16 cellular contexts compared by ENCODE assay signal in genomic region chr1:226700861-226701260, GRCh38. TPM values are rescaled to one million over a fixed set of nuclear protein-coding genes. Genes with fewer than 3 reads are reported as not detected.
DNase-seq lines count a peak whose midpoint lies in the region; ATAC-seq, FAIRE-seq and TF ChIP-seq lines count a peak whose summit lies in the region.
"Had no signal": no experiment of that assay in that cellular context is flagged by ENCODE, and none has a peak within 500 bp of the region (broad histone marks: within the 10 kb centered on the region; RNA-seq: fewer than 3 reads in every experiment).

No MANE protein-coding gene starts in this region.

- intact Hi-C loops in left ventricle myocardium inferior (cut with micrococcal nuclease) (no loop called here), Right ventricle myocardium superior (cut with DNase I) (no loop called here), vagina (cut with DNase I) (loop anchor here (5.0 kb wide), 1 partner anchor 39 kb away; no protein-coding TSS in a partner anchor), ascending aorta (cut with DNase I) (loop anchor here (5.0 kb wide), 1 partner anchor 69 kb away; no protein-coding TSS in a partner anchor)

- peak overlapping the region; percentile 35 for H3K4me3 Mint-ChIP-seq in activated naive CD8-positive, alpha-beta T cell
- peak overlapping the region in 9 of 10 donors; percentile 11 to 75 (median 54) for H3K4me3 Mint-ChIP-seq in naive thymus-derived CD8-positive, alpha-beta T cell

- no peaks in the 10 kb centered on the region for H3K27me3 ChIP-seq in left ventricle myocardium inferior (ENCODE audit: low read depth)
- no peaks in the 10 kb centered on the region for H3K27me3 ChIP-seq in vagina
- H3K27me3 ChIP-seq in ascending aorta: no peaks in the 10 kb centered on the region

- no peak for TF ChIP-seq POLR2A in vagina (IDR thresholded peaks at IDR 0.05)

- no peak for FAIRE-seq in frontal cortex (lab: Jason Lieb, UNC)

- H3K4me3 ChIP-seq in left ventricle myocardium inferior: no peak overlapping the region
- H3K4me3 ChIP-seq in vagina: no peak overlapping the region
- no peak overlapping the region for H3K4me3 ChIP-seq in ascending aorta
- H3K4me3 ChIP-seq: lower lobe of right lung, PC-9 had no signal

- POLR2A ChIA-PET in naive thymus-derived CD8-positive, alpha-beta T cell (lab: Charles Lee): interaction anchor here (0.6 to 12.6 kb wide), 6 partner anchors 9 to 122 kb away, joined by 3 to 156 read pairs (median 4); no protein-coding TSS in a partner anchor

- peaks cover 85% of the 10 kb centered on the region for H3K4me1 ChIP-seq in left ventricle myocardium inferior
- H3K4me1 ChIP-seq in vagina: peaks cover 67% of the 10 kb centered on the region
- peaks cover 0 to 8% of the 10 kb centered on the region in 2 donors for H3K4me1 ChIP-seq in ascending aorta

- H3K9me3 ChIP-seq in left ventricle myocardium inferior (replicated peaks): no peaks in the 10 kb centered on the region
- H3K9me3 ChIP-seq in vagina: no peaks in the 10 kb centered on the region
- H3K9me3 ChIP-seq in ascending aorta: no peaks in the 10 kb centered on the region
- H3K9me3 ChIP-seq: lower lobe of right lung had no signal

- peak overlapping the region; percentile 21 for H3K27ac ChIP-seq in left ventricle myocardium inferior (replicated peaks)
- H3K27ac ChIP-seq in vagina: peak overlapping the region; percentile 31
- no peak overlapping the region for H3K27ac ChIP-seq in ascending aorta
- H3K27ac ChIP-seq: PC-9 had no signal

- H3K36me3 Mint-ChIP-seq in activated naive CD8-positive, alpha-beta T cell: peaks cover 14% of the 10 kb centered on the region
- H3K36me3 Mint-ChIP-seq in naive thymus-derived CD8-positive, alpha-beta T cell: peaks cover 0 to 67% (median 20%) of the 10 kb centered on the region in 3 donors

- DNase-seq in left ventricle myocardium inferior (no peak), Right ventricle myocardium superior (no peak), vagina (ENCODE audit: extremely low spot score in 2 of 2) (no peak), frontal cortex (ENCODE audit: low spot score in 2 of 2) (no peak), ascending aorta (ENCODE audit: low spot score in 2 of 2) (no peak)
- no peak for DNase-seq in naive thymus-derived CD8-positive, alpha-beta T cell
- DNase-seq: effector CD4-positive, alpha-beta T cell; HCEC 1CT; lower lobe of right lung; NCI-H1694 treated with DMSO at 0.1 percent for 48 hours; NCI-H524 treated with DMSO at 0.1 percent for 48 hours; nucleus accumbens; PC-9; stimulated activated naive CD4-positive, alpha-beta T cell treated with Interleukin-2 at 50 U/mL for 16 hours had no signal

- ATAC-seq in Right ventricle myocardium superior (ENCODE audit: poor library complexity): no peak
- no peak for ATAC-seq in naive thymus-derived CD8-positive, alpha-beta T cell
- ATAC-seq in HG03469 (IDR thresholded peaks at IDR 0.05; ENCODE audit: unreplicated experiment): no peak
- ATAC-seq: lower lobe of right lung had no signal

- TF ChIP-seq CTCF in left ventricle myocardium inferior (IDR thresholded peaks at IDR 0.05; ENCODE audit: borderline replicate concordance) (no peak), vagina (IDR thresholded peaks at IDR 0.05) (no peak), ascending aorta (IDR thresholded peaks at IDR 0.05) (no peak)

- no peaks in the 10 kb centered on the region for H3K27me3 Mint-ChIP-seq in activated naive CD8-positive, alpha-beta T cell
- H3K27me3 Mint-ChIP-seq in naive thymus-derived CD8-positive, alpha-beta T cell: no peaks in the 10 kb centered on the region

- no peaks in the 10 kb centered on the region for H3K9me3 Mint-ChIP-seq in activated naive CD8-positive, alpha-beta T cell (ENCODE audit: low read depth)
- no peaks in the 10 kb centered on the region for H3K9me3 Mint-ChIP-seq in naive thymus-derived CD8-positive, alpha-beta T cell

- H3K4me1 Mint-ChIP-seq in activated naive CD8-positive, alpha-beta T cell (ENCODE audit: low read depth): peaks cover 89% of the 10 kb centered on the region
- peaks cover 42 to 94% (median 92%) of the 10 kb centered on the region in 4 donors for H3K4me1 Mint-ChIP-seq in naive thymus-derived CD8-positive, alpha-beta T cell

- H3K36me3 ChIP-seq in left ventricle myocardium inferior: no peaks in the 10 kb centered on the region
- H3K36me3 ChIP-seq in vagina: peaks cover 0 to 5% of the 10 kb centered on the region in 2 donors
- no peaks in the 10 kb centered on the region for H3K36me3 ChIP-seq in ascending aorta

- H3K27ac Mint-ChIP-seq in activated naive CD8-positive, alpha-beta T cell: peak overlapping the region; percentile 89
- H3K27ac Mint-ChIP-seq in naive thymus-derived CD8-positive, alpha-beta T cell: peak overlapping the region; percentile 57 to 100 (median 96)

RNA-seq across cellular contexts. Expression of gene ITPKB, which starts 38.2 kb away (rescaled TPM):
- total RNA-seq in left ventricle myocardium inferior: 15.7 TPM
- total RNA-seq in Right ventricle myocardium superior: 21.2 TPM
- 100 to 1,000 TPM; 177 to 185 TPM for total RNA-seq in naive thymus-derived CD8-positive, alpha-beta T cell
- 10 to 100 TPM; 72.3 to 74.3 (median 73.0) TPM for polyA plus RNA-seq in naive thymus-derived CD8-positive, alpha-beta T cell
- 31.7 TPM for total RNA-seq in vagina
- 3.3 TPM for total RNA-seq in frontal cortex
- total RNA-seq in ascending aorta: 27.5 TPM

Comparison
In these comparisons a context has a peak if more than half of its experiments do, and no peak if none do; other contexts are left out.
1. H3K27ac ChIP-seq: peak in left ventricle myocardium inferior (single experiment) and vagina (single experiment); none in ascending aorta (0 of 2).
2. intact Hi-C loops: an anchor here in vagina (5.0 kb wide) and ascending aorta (5.0 kb wide); none called in left ventricle myocardium inferior and Right ventricle myocardium superior.